ENCODE assay signal across 25 cellular contexts in the genomic region with DNA sequence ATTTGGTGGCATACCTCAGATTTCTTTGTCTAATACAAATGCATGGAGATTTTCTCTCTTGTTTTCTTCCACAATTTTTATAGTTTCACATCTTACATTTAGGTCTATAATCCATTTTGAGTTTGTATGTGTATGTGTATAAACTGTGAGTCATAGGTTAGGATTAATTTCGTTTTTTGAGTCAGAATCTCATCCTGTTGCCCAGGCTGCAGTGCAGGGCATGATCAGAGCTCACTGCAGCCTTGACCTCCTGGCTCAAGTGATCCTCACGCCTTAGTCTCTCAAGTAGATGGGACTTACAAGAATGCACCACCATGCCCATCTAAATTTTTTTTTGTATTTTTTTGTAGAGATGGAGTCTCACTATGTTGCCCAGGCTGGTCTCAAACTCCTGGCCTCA.
"Had no signal": no experiment of that assay in that cellular context is flagged by ENCODE, and none has a peak within 500 bp of the region (broad histone marks: within the 10 kb centered on the region; RNA-seq: fewer than 3 reads in every experiment).

No MANE protein-coding gene starts in this region.

- H3K27me3 ChIP-seq: esophagus muscularis mucosa, spleen, testis, tibial artery, upper lobe of left lung had no signal

- ATAC-seq: left colon; left ventricle myocardium superior; lower lobe of right lung; naive thymus-derived CD8-positive, alpha-beta T cell; psoas muscle; right cardiac atrium; stimulated activated memory B cell treated with anti-CD40 and anti-IgM and Interleukin-4, amounts not matched to agents 10 μg/mL and 1 μg/mL and 100 μg/mL, for 72 hours; stimulated activated naive CD8-positive, alpha-beta T cell treated with anti-CD3 and anti-CD28 coated beads, Interleukin-15, Interleukin-2, amounts not matched to agents 100 U/mL and 50 U/mL, for 24 hours had no signal

- H3K36me3 ChIP-seq: esophagus muscularis mucosa, lower lobe of right lung, spleen, tibial artery, upper lobe of left lung had no signal

- H3K27ac ChIP-seq: coronary artery, esophagus muscularis mucosa, lower lobe of right lung, psoas muscle, skin epidermis, spleen, testis, tibial artery, upper lobe of left lung had no signal

- DNase-seq: dermis blood vessel endothelial cell; effector memory CD4-positive, alpha-beta T cell; hypothalamus; immature natural killer cell; islet precursor cell; kidney glomerular epithelial cell; left colon; left ventricle myocardium superior; lower lobe of right lung; naive thymus-derived CD8-positive, alpha-beta T cell; nephron progenitor cell; nucleus accumbens; psoas muscle; right cardiac atrium; spleen; stimulated activated CD4-positive, alpha-beta T cell treated with anti-CD3 and anti-CD28 coated beads, Interleukin-4, amount 100 ng/mL, for 4 hours; stimulated activated naive CD8-positive, alpha-beta T cell treated with anti-CD3 and anti-CD28 coated beads, Interleukin-15, Interleukin-2, amounts not matched to agents 100 U/mL and 50 U/mL, for 24 hours; substantia nigra; testis; tibial artery; upper lobe of left lung had no signal

- H3K4me3 ChIP-seq: coronary artery, esophagus muscularis mucosa, lower lobe of right lung, psoas muscle, skin epidermis, spleen, testis, tibial artery, upper lobe of left lung had no signal

- H3K4me1 ChIP-seq: esophagus muscularis mucosa, lower lobe of right lung, psoas muscle, spleen, testis, tibial artery, upper lobe of left lung had no signal

- H3K9me3 ChIP-seq: esophagus muscularis mucosa, lower lobe of right lung, psoas muscle, spleen, testis, tibial artery, upper lobe of left lung had no signal
